ENCODE assay signal across 24 cellular contexts in genomic region chr16:2757344-2757743, GRCh38. TPM values are rescaled to one million over a fixed set of nuclear protein-coding genes. Genes with fewer than 3 reads are reported as not detected.
DNase-seq lines count a peak whose midpoint lies in the region; ATAC-seq and TF ChIP-seq lines count a peak whose summit lies in the region.
"Had no signal": no experiment of that assay in that cellular context is flagged by ENCODE, and none has a peak within 500 bp of the region (broad histone marks: within the 10 kb centered on the region; RNA-seq: fewer than 3 reads in every experiment).

No MANE protein-coding gene starts in this region.

- BruUV-seq in Panc1 (replicated peaks; lab: Mats Ljungman, UMichigan), result no TSS peak

- peaks cover 49% of the 10 kb centered on the region for H3K4me1 Mint-ChIP-seq in activated T-cell treated with anti-CD3 and anti-CD28 coated beads, Interleukin-2, amount 50 U/mL, for 72 hours (ENCODE audit: low read depth)
- H3K4me1 Mint-ChIP-seq in endodermal cell, result peaks cover 21% of the 10 kb centered on the region

- intact Hi-C loops in Panc1 (cut with micrococcal nuclease; ENCODE audit: unreplicated experiment), result no loop called here
- intact Hi-C loops in psoas muscle (cut with DNase I), result no loop called here

- no peaks in the 10 kb centered on the region for H3K27me3 Mint-ChIP-seq in activated T-cell treated with anti-CD3 and anti-CD28 coated beads, Interleukin-2, amount 50 U/mL, for 72 hours (ENCODE audit: low read depth)
- H3K27me3 Mint-ChIP-seq in endodermal cell (ENCODE audit: insufficient read depth), result no peaks in the 10 kb centered on the region

- H3K36me3 ChIP-seq in Panc1 (ENCODE audit: control insufficient read depth, insufficient read depth, low read length), result peaks cover 57% of the 10 kb centered on the region
- peaks cover 78% of the 10 kb centered on the region for H3K36me3 ChIP-seq in endodermal cell (ENCODE audit: control insufficient read depth, insufficient read depth, low read length)
- peaks cover 17 to 64% of the 10 kb centered on the region in 2 donors for H3K36me3 ChIP-seq in psoas muscle (ENCODE audit: insufficient read depth in 1 of 2, low read depth in 1 of 2)

- H3K27ac Mint-ChIP-seq in activated T-cell treated with anti-CD3 and anti-CD28 coated beads, Interleukin-2, amount 50 U/mL, for 72 hours, result peak overlapping the region; percentile 66
- peak overlapping the region; percentile 64 for H3K27ac Mint-ChIP-seq in endodermal cell

- in situ Hi-C loops in Panc1 (cut with HindIII; ENCODE audit: low pct_unique_long_range_greater_than_20kb, low sequenced_read_pairs), result no loop called here

- H3K9me3 ChIP-seq in Panc1 (ENCODE audit: control insufficient read depth, insufficient read depth, low read depth, low read length), result no peaks in the 10 kb centered on the region
- peaks cover 23% of the 10 kb centered on the region for H3K9me3 ChIP-seq in endodermal cell (ENCODE audit: control insufficient read depth, low read length)
- H3K9me3 ChIP-seq in psoas muscle, result no peaks in the 10 kb centered on the region
- H3K9me3 ChIP-seq: body of pancreas, heart left ventricle, right atrium auricular region, suprapubic skin had no signal

- WGBS in endodermal cell (ENCODE audit: insufficient coverage in 1 of 2, insufficient read length in 1 of 2), 2 experiments, result 94 to 98% methylated on average over 9 to 11 of the region's 11 CpGs
- WGBS in psoas muscle, 3 donors, result 54 to 61% (median 55%) methylated on average over 11 of the region's 11 CpGs

- peaks cover 20% of the 10 kb centered on the region for H3K4me1 ChIP-seq in Panc1 (ENCODE audit: control insufficient read depth, insufficient read depth, low read length)
- H3K4me1 ChIP-seq in endodermal cell (ENCODE audit: control insufficient read depth, insufficient read depth, low read length), result no peaks in the 10 kb centered on the region
- H3K4me1 ChIP-seq in psoas muscle, result peaks cover 39% of the 10 kb centered on the region

- TF ChIP-seq CTCF in Panc1 (IDR thresholded peaks at IDR 0.05) (no peak), endodermal cell (conservative IDR thresholded peaks at IDR 0.05) (no peak), psoas muscle (IDR thresholded peaks at IDR 0.05) (no peak)

- 0 out of 2 replicates have a peak overlapping the region, but pooled peaks have one; percentile 25 for H3K27ac ChIP-seq in Panc1 (ENCODE audit: low read length)
- H3K27ac ChIP-seq in endodermal cell (ENCODE audit: low read depth, low read length), result no peak overlapping the region
- peak overlapping the region; percentile 46 for H3K27ac ChIP-seq in psoas muscle
- H3K27ac ChIP-seq: body of pancreas, heart left ventricle, right atrium auricular region, suprapubic skin had no signal

- CTCF ChIA-PET in Panc1 (lab: Charles Lee), result no interaction called here

- H3K9me3 Mint-ChIP-seq in activated T-cell treated with anti-CD3 and anti-CD28 coated beads, Interleukin-2, amount 50 U/mL, for 72 hours, result no peaks in the 10 kb centered on the region
- peaks cover 13% of the 10 kb centered on the region for H3K9me3 Mint-ChIP-seq in endodermal cell

- no peak overlapping the region for H3K4me3 Mint-ChIP-seq in activated T-cell treated with anti-CD3 and anti-CD28 coated beads, Interleukin-2, amount 50 U/mL, for 72 hours
- H3K4me3 Mint-ChIP-seq in endodermal cell, result no peak overlapping the region

- ATAC-seq in activated T-cell treated with anti-CD3 and anti-CD28 coated beads, Interleukin-2, amount 50 U/mL, for 72 hours (replicated peaks in 1 of 2), result no peak
- ATAC-seq in Panc1, result no peak
- ATAC-seq in psoas muscle, result no peak
- ATAC-seq: body of pancreas, heart left ventricle had no signal

- peaks cover 61 to 80% of the 10 kb centered on the region in 2 donors for H3K36me3 Mint-ChIP-seq in activated T-cell treated with anti-CD3 and anti-CD28 coated beads, Interleukin-2, amount 50 U/mL, for 72 hours (ENCODE audit: insufficient read depth in 2 of 2)
- peaks cover 83% of the 10 kb centered on the region for H3K36me3 Mint-ChIP-seq in endodermal cell (ENCODE audit: low read depth)

- H3K4me3 ChIP-seq in Panc1 (ENCODE audit: low read depth in 2 of 2, low read length in 2 of 2) (no peak overlapping the region), endodermal cell (ENCODE audit: low read length) (no peak overlapping the region), psoas muscle (peak overlapping the region; percentile 96)
- H3K4me3 ChIP-seq: body of pancreas, heart left ventricle, right atrium auricular region, suprapubic skin had no signal

- H3K9ac ChIP-seq in endodermal cell (ENCODE audit: extremely low read depth, low read length, poor library complexity, severe bottlenecking), result no peak overlapping the region

- H3K27me3 ChIP-seq in Panc1 (ENCODE audit: control insufficient read depth, insufficient read depth, low read length), result no peaks in the 10 kb centered on the region
- H3K27me3 ChIP-seq in endodermal cell (ENCODE audit: control insufficient read depth, insufficient read depth, low read length, poor library complexity, severe bottlenecking), result no peaks in the 10 kb centered on the region
- H3K27me3 ChIP-seq in psoas muscle (ENCODE audit: insufficient read depth in 3 of 3, low read length in 2 of 3), result no peaks in the 10 kb centered on the region
- H3K27me3 ChIP-seq: body of pancreas, heart left ventricle, right atrium auricular region, suprapubic skin had no signal

- no peak for DNase-seq in activated T-cell treated with anti-CD3 and anti-CD28 coated beads, Interleukin-2, amount 50 U/mL, for 72 hours
- DNase-seq in activated T-cell treated with anti-CD3 and anti-CD28 coated beads, Interleukin-2, amount 50 U/mL, for 1 hour, result no peak
- DNase-seq in Panc1 (ENCODE audit: low read depth, low spot score) (no peak), endodermal cell (no peak), psoas muscle (no peak), RPMI8226 (no peak), mesenteric fat pad (ENCODE audit: low spot score) (no peak), T-helper 2 cell (no peak)
- DNase-seq: activated CD4-positive, alpha-beta T cell treated with anti-CD3 and anti-CD28 coated beads for 1 hour; activated CD8-positive, alpha-beta memory T cell treated with anti-CD3 and anti-CD28 coated beads, Interleukin-2, amount 50 U/mL, for 4 hours; activated gamma-delta T cell treated with Interleukin-2 at 50 U/mL for 16 hours; body of pancreas; heart left ventricle; MM.1S; NCI-H1436 treated with DMSO at 0.1 percent for 48 hours; NCI-H2171; NCI-H526 treated with DMSO at 0.1 percent for 48 hours; stimulated activated CD8-positive, alpha-beta memory T cell treated with anti-CD3 and anti-CD28 coated beads, Interleukin-4, amount 100 ng/mL, for 48 hours had no signal

- POLR2A ChIA-PET in Panc1 (lab: Charles Lee), result interaction anchor here (0.6 kb wide), 1 partner anchor 33 kb away, joined by 5 read pairs; no protein-coding TSS in a partner anchor

RNA-seq across cellular contexts. Expression of gene SRRM2, which starts 4.9 kb away (rescaled TPM):
- 100 to 1,000 TPM; 696 to 731 TPM for total RNA-seq in activated T-cell treated with anti-CD3 and anti-CD28 coated beads, Interleukin-2, amount 50 U/mL, for 72 hours
- total RNA-seq in Panc1 (2021; ENCODE audit: unreplicated experiment) (617 TPM), endodermal cell (100 to 1,000 TPM; 843 to 876 TPM), psoas muscle (100 to 1,000 TPM; 277 to 413 (median 316) TPM), mesenteric fat pad (505 TPM)
- polyA plus RNA-seq in Panc1 (2012; ENCODE audit: insufficient read length), result 618 TPM
- 625 TPM for polyA plus RNA-seq in endodermal cell (2013, experiment 1 of 2)
- 517 TPM for polyA plus RNA-seq in endodermal cell (2013, experiment 2 of 2)
- polyA plus RNA-seq in psoas muscle, result 100 to 1,000 TPM; 183 to 226 (median 216) TPM

RNA-seq across cellular contexts. Expression of gene ELOB, which starts 19.7 kb away (rescaled TPM):
- total RNA-seq in activated T-cell treated with anti-CD3 and anti-CD28 coated beads, Interleukin-2, amount 50 U/mL, for 72 hours, result 100 to 1,000 TPM; 158 to 208 TPM
- 642 TPM for total RNA-seq in Panc1 (2021; ENCODE audit: unreplicated experiment)
- polyA plus RNA-seq in Panc1 (2012; ENCODE audit: insufficient read length), result 2,232 TPM
- total RNA-seq in endodermal cell, result 100 to 1,000 TPM; 264 to 272 TPM
- polyA plus RNA-seq in endodermal cell (2013, experiment 1 of 2), result 227 TPM
- polyA plus RNA-seq in endodermal cell (2013, experiment 2 of 2), result 216 TPM
- 100 to 1,000 TPM; 226 to 317 (median 296) TPM for total RNA-seq in psoas muscle
- polyA plus RNA-seq in psoas muscle, result 100 to 1,000 TPM; 344 to 660 (median 388) TPM
- total RNA-seq in mesenteric fat pad, result 212 TPM

RNA-seq across cellular contexts. Expression of gene PRSS33, which starts 30.0 kb away (rescaled TPM):
- total RNA-seq in activated T-cell treated with anti-CD3 and anti-CD28 coated beads, Interleukin-2, amount 50 U/mL, for 72 hours, result under 1 TPM in 1 of 2 donors, not detected in 1; 0.46 TPM
- total RNA-seq in Panc1 (2021; ENCODE audit: unreplicated experiment), result 0.59 TPM
- polyA plus RNA-seq in Panc1 (2012; ENCODE audit: insufficient read length), result 0.47 TPM
- total RNA-seq in endodermal cell, result under 1 TPM in 1 of 2 donors, not detected in 1; 0.35 TPM
- polyA plus RNA-seq in endodermal cell (2013, experiment 1 of 2), result 0.36 TPM
- 0.41 TPM for polyA plus RNA-seq in endodermal cell (2013, experiment 2 of 2)
- total RNA-seq in psoas muscle, result not detected
- polyA plus RNA-seq in psoas muscle, result not detected
- not detected for total RNA-seq in mesenteric fat pad
- total RNA-seq: A673, body of pancreas, heart left ventricle, liver, omental fat pad, right atrium auricular region, suprapubic skin had no signal
- polyA plus RNA-seq: BJ, heart left ventricle, liver had no signal

RNA-seq across cellular contexts. Expression of gene PRSS27, which starts 37.3 kb away (rescaled TPM):
- 1 to 10 TPM; 7.6 to 8.8 TPM for total RNA-seq in activated T-cell treated with anti-CD3 and anti-CD28 coated beads, Interleukin-2, amount 50 U/mL, for 72 hours
- total RNA-seq in Panc1 (2021; ENCODE audit: unreplicated experiment) (3.3 TPM), endodermal cell (1 to 10 TPM; 3.7 to 4.2 TPM), psoas muscle (under 1 TPM in 2 of 4 donors, not detected in 2; 0.22 to 0.34 TPM), mesenteric fat pad (0.48 TPM)
- polyA plus RNA-seq in Panc1 (2012; ENCODE audit: insufficient read length), result 7.8 TPM
- 4.2 TPM for polyA plus RNA-seq in endodermal cell (2013, experiment 1 of 2)
- polyA plus RNA-seq in endodermal cell (2013, experiment 2 of 2), result 2.7 TPM
- under 1 TPM; 0.07 to 0.20 (median 0.08) TPM for polyA plus RNA-seq in psoas muscle

RNA-seq across cellular contexts. Expression of gene PRSS41, which starts 40.9 kb away (rescaled TPM):
- under 1 TPM in 1 of 2 donors, not detected in 1; 0.29 TPM for total RNA-seq in activated T-cell treated with anti-CD3 and anti-CD28 coated beads, Interleukin-2, amount 50 U/mL, for 72 hours
- total RNA-seq in Panc1 (2021; ENCODE audit: unreplicated experiment) (not detected), endodermal cell (not detected), psoas muscle (not detected), mesenteric fat pad (not detected)
- not detected for polyA plus RNA-seq in Panc1 (2012; ENCODE audit: insufficient read length)
- polyA plus RNA-seq in endodermal cell (2013, experiment 1 of 2), result not detected
- polyA plus RNA-seq in endodermal cell (2013, experiment 2 of 2), result not detected
- not detected for polyA plus RNA-seq in psoas muscle
- total RNA-seq: A673, body of pancreas, heart left ventricle, liver, omental fat pad, right atrium auricular region, suprapubic skin had no signal
- polyA plus RNA-seq: BJ, heart left ventricle, liver had no signal
